11 cellular contexts compared by ENCODE assay signal in the genomic region with DNA sequence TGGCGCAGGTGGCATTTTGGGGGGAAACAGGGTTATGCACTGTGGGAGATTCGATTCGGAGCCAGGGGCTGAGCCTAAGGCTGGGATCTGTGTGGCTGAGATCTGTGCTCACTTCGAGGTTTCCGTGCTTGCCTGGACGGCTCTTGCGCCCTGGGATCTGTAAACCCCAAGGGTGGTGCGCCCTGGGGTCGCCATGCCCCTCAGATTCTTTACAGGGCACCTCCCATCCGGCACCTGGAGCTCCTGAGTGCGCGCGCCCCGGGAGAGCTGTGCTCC. TPM values are rescaled to one million over a fixed set of nuclear protein-coding genes. Genes with fewer than 3 reads are reported as not detected.
A peak's percentile ranks its signal among the peaks of the same experiment; 100 is the strongest.
DNase-seq lines count a peak whose midpoint lies in the region; ATAC-seq, FAIRE-seq and TF ChIP-seq lines count a peak whose summit lies in the region.
"Had no signal": no experiment of that assay in that cellular context is flagged by ENCODE, and none has a peak within 500 bp of the region (broad histone marks: within the 10 kb centered on the region; RNA-seq: fewer than 3 reads in every experiment).

No MANE protein-coding gene starts in this region.

- DNase-seq in activated T-cell treated with anti-CD3 and anti-CD28 coated beads, Interleukin-2, amount 50 U/mL, for 4 hours, result no peak
- DNase-seq in activated T-cell treated with anti-CD3 and anti-CD28 coated beads, Interleukin-2, amount 50 U/mL, for 1 hour, result no peak
- DNase-seq in astrocyte (ENCODE audit: low read depth) (no peak), NCI-H2196 treated with DMSO at 0.1 percent for 48 hours (lab: John Stamatoyannopoulos, UW; ENCODE audit: unreplicated experiment) (no peak), G401 (ENCODE audit: low spot score) (no peak)
- DNase-seq in stimulated activated effector memory CD8-positive, alpha-beta T cell treated with anti-CD3 and anti-CD28 coated beads, Interleukin-12 subunit alpha, Interleukin-12 subunit beta, amount 100 ng/mL, for 72 hours (ENCODE audit: low spot score in 2 of 2), result no peak
- DNase-seq: natural killer cell, NCI-H510A had no signal

- H3K4me2 ChIP-seq in astrocyte (ENCODE audit: low read length), result peak overlapping the region; percentile 79

- no peak overlapping the region for H3K9ac ChIP-seq in astrocyte (ENCODE audit: low read length)
- no peak overlapping the region for H3K9ac ChIP-seq in iPS-20b (ENCODE audit: low read depth, low read length)

- H3K4me3 Mint-ChIP-seq in activated T-cell treated with anti-CD3 and anti-CD28 coated beads, Interleukin-2, amount 50 U/mL, for 4 hours, result peak overlapping the region; percentile 57
- peak overlapping the region; percentile 88 for H3K4me3 Mint-ChIP-seq in astrocyte (ENCODE audit: unreplicated experiment)
- H3K4me3 Mint-ChIP-seq in stimulated activated effector memory CD8-positive, alpha-beta T cell treated with anti-CD3 and anti-CD28 coated beads, Interleukin-12 subunit alpha, Interleukin-12 subunit beta, amount 100 ng/mL, for 72 hours, result peak overlapping the region; percentile 43
- H3K4me3 Mint-ChIP-seq: natural killer cell had no signal

- no peak for TF ChIP-seq CTCF in astrocyte (IDR thresholded peaks at IDR 0.05; ENCODE audit: insufficient read depth, low read depth, low read length)

- H3K27me3 ChIP-seq in astrocyte (ENCODE audit: insufficient read depth, low read length), result peaks cover 10% of the 10 kb centered on the region
- peaks cover 43% of the 10 kb centered on the region for H3K27me3 ChIP-seq in iPS-20b (ENCODE audit: insufficient read depth, low read length)
- H3K27me3 ChIP-seq: thyroid gland had no signal

- no peak for ATAC-seq in activated T-cell treated with anti-CD3 and anti-CD28 coated beads, Interleukin-2, amount 50 U/mL, for 4 hours
- no peak for ATAC-seq in stimulated activated effector memory CD8-positive, alpha-beta T cell treated with anti-CD3 and anti-CD28 coated beads, Interleukin-12 subunit alpha, Interleukin-12 subunit beta, amount 100 ng/mL, for 72 hours
- no peak for ATAC-seq in HG02763 (IDR thresholded peaks at IDR 0.05; ENCODE audit: unreplicated experiment)

- H3K27ac ChIP-seq in astrocyte (ENCODE audit: low read depth, low read length) (no peak overlapping the region), iPS-20b (ENCODE audit: low read length) (no peak overlapping the region)
- H3K27ac ChIP-seq: thyroid gland had no signal

- H3K9me3 ChIP-seq in astrocyte (ENCODE audit: insufficient read depth, low read depth, low read length) (no peaks in the 10 kb centered on the region), iPS-20b (ENCODE audit: insufficient read depth, low read depth, low read length) (no peaks in the 10 kb centered on the region)
- H3K9me3 ChIP-seq: thyroid gland had no signal

- H2AFZ ChIP-seq in astrocyte (ENCODE audit: low read depth, low read length), result peak overlapping the region; percentile 71

- in situ Hi-C loops in G401 (cut with HindIII; ENCODE audit: low sequenced_read_pairs), result no loop called here

- no peak for FAIRE-seq in astrocyte (lab: Jason Lieb, UNC)

- no peaks in the 10 kb centered on the region for H3K9me3 Mint-ChIP-seq in activated T-cell treated with anti-CD3 and anti-CD28 coated beads, Interleukin-2, amount 50 U/mL, for 4 hours
- H3K9me3 Mint-ChIP-seq in astrocyte (ENCODE audit: unreplicated experiment), result peaks cover 13% of the 10 kb centered on the region
- H3K9me3 Mint-ChIP-seq in stimulated activated effector memory CD8-positive, alpha-beta T cell treated with anti-CD3 and anti-CD28 coated beads, Interleukin-12 subunit alpha, Interleukin-12 subunit beta, amount 100 ng/mL, for 72 hours, result no peaks in the 10 kb centered on the region
- H3K9me3 Mint-ChIP-seq: natural killer cell had no signal

- H3K4me3 ChIP-seq in astrocyte (ENCODE audit: insufficient read depth, low read depth, low read length) (no peak overlapping the region), iPS-20b (ENCODE audit: low read length) (peak overlapping the region; percentile 73)
- H3K4me3 ChIP-seq: thyroid gland had no signal

- no peaks in the 10 kb centered on the region for H3K36me3 Mint-ChIP-seq in activated T-cell treated with anti-CD3 and anti-CD28 coated beads, Interleukin-2, amount 50 U/mL, for 4 hours (ENCODE audit: insufficient read depth)
- H3K36me3 Mint-ChIP-seq in astrocyte (ENCODE audit: low read depth, unreplicated experiment), result no peaks in the 10 kb centered on the region
- no peaks in the 10 kb centered on the region for H3K36me3 Mint-ChIP-seq in stimulated activated effector memory CD8-positive, alpha-beta T cell treated with anti-CD3 and anti-CD28 coated beads, Interleukin-12 subunit alpha, Interleukin-12 subunit beta, amount 100 ng/mL, for 72 hours
- H3K36me3 Mint-ChIP-seq: natural killer cell had no signal

- H3K36me3 ChIP-seq in astrocyte (ENCODE audit: insufficient read depth, low read length) (no peaks in the 10 kb centered on the region), iPS-20b (ENCODE audit: insufficient read depth, low read depth, low read length) (no peaks in the 10 kb centered on the region)
- H3K36me3 ChIP-seq: thyroid gland had no signal

- peak overlapping the region; percentile 15 for H3K27ac Mint-ChIP-seq in astrocyte (ENCODE audit: unreplicated experiment)
- no peak overlapping the region for H3K27ac Mint-ChIP-seq in stimulated activated effector memory CD8-positive, alpha-beta T cell treated with anti-CD3 and anti-CD28 coated beads, Interleukin-12 subunit alpha, Interleukin-12 subunit beta, amount 100 ng/mL, for 72 hours
- H3K27ac Mint-ChIP-seq: natural killer cell had no signal

- H3K27me3 Mint-ChIP-seq in activated T-cell treated with anti-CD3 and anti-CD28 coated beads, Interleukin-2, amount 50 U/mL, for 4 hours (ENCODE audit: low read depth), result peaks cover 75% of the 10 kb centered on the region
- H3K27me3 Mint-ChIP-seq in astrocyte (ENCODE audit: low read depth, unreplicated experiment), result peaks cover 45% of the 10 kb centered on the region

- no peaks in the 10 kb centered on the region for H4K20me1 ChIP-seq in astrocyte (ENCODE audit: insufficient read depth, low read length)

- H3K4me1 ChIP-seq in astrocyte (ENCODE audit: insufficient read depth, low read length) (no peaks in the 10 kb centered on the region), iPS-20b (ENCODE audit: insufficient read depth, low read length) (peaks cover 8% of the 10 kb centered on the region)
- H3K4me1 ChIP-seq: thyroid gland had no signal

- no peaks in the 10 kb centered on the region for H3K79me2 ChIP-seq in astrocyte (ENCODE audit: insufficient read depth, low read length)

- peaks cover 14% of the 10 kb centered on the region for H3K4me1 Mint-ChIP-seq in activated T-cell treated with anti-CD3 and anti-CD28 coated beads, Interleukin-2, amount 50 U/mL, for 4 hours (ENCODE audit: low read depth)
- peaks cover 7% of the 10 kb centered on the region for H3K4me1 Mint-ChIP-seq in astrocyte (ENCODE audit: low read depth, unreplicated experiment)
- H3K4me1 Mint-ChIP-seq in stimulated activated effector memory CD8-positive, alpha-beta T cell treated with anti-CD3 and anti-CD28 coated beads, Interleukin-12 subunit alpha, Interleukin-12 subunit beta, amount 100 ng/mL, for 72 hours, result peaks cover 27% of the 10 kb centered on the region

RNA-seq across cellular contexts. Expression of a gene that starts 0.4 kb away (rescaled TPM):
- under 1 TPM in 1 of 3 donors, not detected in 2; 0.13 TPM for total RNA-seq in activated T-cell treated with anti-CD3 and anti-CD28 coated beads, Interleukin-2, amount 50 U/mL, for 4 hours
- total RNA-seq in astrocyte, result 6.9 and 13.2 TPM in 2 replicates
- not detected in 2 replicates for total RNA-seq in G401 (2014; rRNA removed; shearing (Covaris generic))
- total RNA-seq: natural killer cell had no signal

RNA-seq across cellular contexts. Expression of a gene that starts 43.1 kb away (rescaled TPM):
- 10 to 100 TPM in 1 of 3 donors, 1 to 10 TPM in 2; 3.9 to 10.1 (median 7.8) TPM for total RNA-seq in activated T-cell treated with anti-CD3 and anti-CD28 coated beads, Interleukin-2, amount 50 U/mL, for 4 hours
- total RNA-seq in astrocyte, result 50.9 and 69.6 TPM in 2 replicates
- total RNA-seq in G401 (2014; rRNA removed; shearing (Covaris generic)), result not detected in 2 replicates
